Comparison of ENCODE assay signal across 8 cellular contexts in genomic region chr10:12130237-12130872, GRCh38.
A peak's percentile ranks its signal among the peaks of the same experiment; 100 is the strongest.
DNase-seq lines count a peak whose midpoint lies in the region; ATAC-seq and TF ChIP-seq lines count a peak whose summit lies in the region.

No MANE protein-coding gene starts in this region.

- DNase-seq in SKM-1 treated with dmso at 0.1 percent for 144 hours (lab: John Stamatoyannopoulos, UW; ENCODE audit: unreplicated experiment) (peak; percentile 40), SKM-1 (lab: John Stamatoyannopoulos, UW; ENCODE audit: unreplicated experiment) (no peak), LoVo (ENCODE audit: low spot score) (peak; percentile 54), T follicular helper cell (ENCODE audit: low read depth) (peak; percentile 3), choroid plexus epithelial cell (ENCODE audit: low read depth) (peak; percentile 81), kidney glomerular epithelial cell (lab: John Stamatoyannopoulos, UW) (peak; percentile 59)
- peak; percentile 7 for DNase-seq in stimulated activated CD4-positive, alpha-beta T cell treated with anti-CD3 and anti-CD28 coated beads, Interleukin-4, amount 100 ng/mL, for 1 hour

- H3K4me3 ChIP-seq in choroid plexus epithelial cell (ENCODE audit: low read depth, low read length), result peak overlapping the region; percentile 98

- peak; percentile 44 for ATAC-seq in GM21737 (IDR thresholded peaks at IDR 0.05; ENCODE audit: unreplicated experiment)

- peak; percentile 63 for TF ChIP-seq CTCF in choroid plexus epithelial cell (conservative IDR thresholded peaks at IDR 0.05; ENCODE audit: low read depth, low read length)
